In the genomic region with DNA sequence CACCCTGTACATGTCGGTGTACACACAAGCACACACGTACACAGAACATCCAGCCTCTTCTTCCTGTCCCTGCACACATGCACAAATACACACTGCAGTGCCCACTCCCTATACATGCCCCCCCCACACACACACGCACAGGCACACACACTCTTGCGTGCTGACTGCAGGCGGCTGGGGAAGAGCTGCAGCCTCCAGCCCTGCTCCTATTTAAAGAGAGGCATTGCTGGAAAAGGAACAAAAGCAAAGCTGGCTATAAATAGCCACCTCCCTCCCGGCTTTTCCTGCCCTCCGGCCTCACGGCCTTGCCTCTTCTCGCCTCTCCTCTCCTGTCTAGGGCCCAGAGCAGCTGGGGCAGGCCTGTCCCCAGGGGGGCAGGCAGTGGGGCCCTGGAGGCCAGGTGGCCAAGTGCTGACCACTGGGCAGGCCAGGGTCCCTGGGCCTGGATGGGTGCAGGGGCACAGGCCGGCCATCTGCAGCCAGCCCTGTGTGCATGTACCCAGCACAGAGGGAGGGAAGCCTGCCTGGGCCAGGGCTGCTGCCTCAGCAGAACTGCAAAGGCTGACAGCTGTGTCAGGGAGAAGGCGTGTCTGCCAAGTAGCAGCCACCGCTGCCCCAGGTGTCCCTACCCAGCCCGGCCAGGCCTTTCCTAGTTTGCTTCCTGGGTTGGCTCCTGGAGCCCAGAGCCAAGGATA, we compare ENCODE assay signal across 8 cellular contexts. TPM values are rescaled to one million over a fixed set of nuclear protein-coding genes. Genes with fewer than 3 reads are reported as not detected.
A peak's percentile ranks its signal among the peaks of the same experiment; 100 is the strongest.
DNase-seq lines count a peak whose midpoint lies in the region; ATAC-seq and TF ChIP-seq lines count a peak whose summit lies in the region.

No MANE protein-coding gene starts in this region.

- peak overlapping the region; percentile 18 for H2AFZ ChIP-seq in smooth muscle cell (ENCODE audit: low read depth)

- H4K20me1 ChIP-seq in smooth muscle cell (ENCODE audit: low read depth): no peaks in the 10 kb centered on the region

- no peak overlapping the region for H3K9ac ChIP-seq in smooth muscle cell (ENCODE audit: low read depth)

- peaks cover 26% of the 10 kb centered on the region for H3K27me3 Mint-ChIP-seq in activated naive CD8-positive, alpha-beta T cell treated with anti-CD3 and anti-CD28 coated beads, Interleukin-2, amount 50 U/mL, for 24 hours

- H3K9me3 Mint-ChIP-seq in activated naive CD8-positive, alpha-beta T cell treated with anti-CD3 and anti-CD28 coated beads, Interleukin-2, amount 50 U/mL, for 24 hours: no peaks in the 10 kb centered on the region

- no peaks in the 10 kb centered on the region for H3K27me3 ChIP-seq in smooth muscle cell (ENCODE audit: low read depth)

- peak; percentile 18 to 48 for DNase-seq in NCI-H2081 (lab: John Stamatoyannopoulos, UW)
- no peak for DNase-seq in NCI-H2081 treated with DMSO at 0.1 percent for 48 hours (lab: John Stamatoyannopoulos, UW)
- DNase-seq in activated naive CD8-positive, alpha-beta T cell treated with anti-CD3 and anti-CD28 coated beads, Interleukin-2, amount 50 U/mL, for 24 hours: no peak
- DNase-seq in hepatic stellate cell (ENCODE audit: low spot score): peak; percentile 75
- DNase-seq in smooth muscle cell (lab: John Stamatoyannopoulos, UW; ENCODE audit: unreplicated experiment): peak; percentile 56
- no peak for DNase-seq in HPDE6-E6E7 (ENCODE audit: extremely low spot score)
- DNase-seq in SW480 (ENCODE audit: low spot score): no peak

- H3K79me2 ChIP-seq in smooth muscle cell (ENCODE audit: low read depth): no peaks in the 10 kb centered on the region

- no peaks in the 10 kb centered on the region for H3K9me3 ChIP-seq in smooth muscle cell (replicated peaks; ENCODE audit: low read depth)

- WGBS in smooth muscle cell (ENCODE audit: low lambda C conversion rate): 32% methylated on average over 13 of the region's 13 CpGs

- no peaks in the 10 kb centered on the region for H3K36me3 Mint-ChIP-seq in activated naive CD8-positive, alpha-beta T cell treated with anti-CD3 and anti-CD28 coated beads, Interleukin-2, amount 50 U/mL, for 24 hours (ENCODE audit: low read depth)

- H3K27ac Mint-ChIP-seq in activated naive CD8-positive, alpha-beta T cell treated with anti-CD3 and anti-CD28 coated beads, Interleukin-2, amount 50 U/mL, for 24 hours: no peak overlapping the region

- H3K4me1 ChIP-seq in smooth muscle cell (ENCODE audit: low read depth): peaks cover 33% of the 10 kb centered on the region

- H3K4me3 ChIP-seq in smooth muscle cell: no peak overlapping the region

- H3K36me3 ChIP-seq in smooth muscle cell (ENCODE audit: low read depth): no peaks in the 10 kb centered on the region

- peak overlapping the region; percentile 71 for H3K4me2 ChIP-seq in smooth muscle cell

- no peak overlapping the region for H3K27ac ChIP-seq in smooth muscle cell (ENCODE audit: low read depth)

- TF ChIP-seq CTCF in smooth muscle cell (IDR thresholded peaks at IDR 0.05; ENCODE audit: borderline replicate concordance, insufficient read depth, poor library complexity, severe bottlenecking): no peak

- H3K4me3 Mint-ChIP-seq in activated naive CD8-positive, alpha-beta T cell treated with anti-CD3 and anti-CD28 coated beads, Interleukin-2, amount 50 U/mL, for 24 hours: no peak overlapping the region

- peaks cover 6% of the 10 kb centered on the region for H3F3A ChIP-seq in smooth muscle cell (ENCODE audit: low read depth)

- peak; percentile 29 for ATAC-seq in activated naive CD8-positive, alpha-beta T cell treated with anti-CD3 and anti-CD28 coated beads, Interleukin-2, amount 50 U/mL, for 24 hours
- ATAC-seq in HG03460 (IDR thresholded peaks at IDR 0.05; ENCODE audit: unreplicated experiment): no peak

- H3K4me1 Mint-ChIP-seq in activated naive CD8-positive, alpha-beta T cell treated with anti-CD3 and anti-CD28 coated beads, Interleukin-2, amount 50 U/mL, for 24 hours: no peaks in the 10 kb centered on the region

RNA-seq across cellular contexts. Expression of a gene that starts 25.4 kb away (rescaled TPM):
- not detected in 2 replicates for total RNA-seq in smooth muscle cell
- polyA plus RNA-seq in smooth muscle cell: not detected in 2 replicates

RNA-seq across cellular contexts. Expression of a gene that starts 30.2 kb away (rescaled TPM):
- 15.9 and 18.1 TPM in 2 replicates for total RNA-seq in smooth muscle cell
- polyA plus RNA-seq in smooth muscle cell: 33.6 and 46.6 TPM in 2 replicates

RNA-seq across cellular contexts. Expression of a gene that starts 42.1 kb away (rescaled TPM):
- 42.6 and 46.7 TPM in 2 replicates for total RNA-seq in smooth muscle cell
- polyA plus RNA-seq in smooth muscle cell: 47.6 and 59.5 TPM in 2 replicates

RNA-seq across cellular contexts. Expression of a gene that starts 55.2 kb away (rescaled TPM):
- total RNA-seq in smooth muscle cell: 2.6 and 2.9 TPM in 2 replicates
- polyA plus RNA-seq in smooth muscle cell: 3.5 and 5.2 TPM in 2 replicates

Comparison
In these comparisons a context has a peak if more than half of its experiments do, and no peak if none do; other contexts are left out.
1. DNase-seq: peak in NCI-H2081 (2 of 2), hepatic stellate cell (single experiment) and smooth muscle cell (single experiment); none in NCI-H2081 treated with DMSO at 0.1 percent for 48 hours (single experiment), activated naive CD8-positive, alpha-beta T cell treated with anti-CD3 and anti-CD28 coated beads, Interleukin-2, amount 50 U/mL, for 24 hours (single experiment), HPDE6-E6E7 (single experiment) and SW480 (single experiment).